Comparison of ENCODE assay signal across 8 cellular contexts in the genomic region with DNA sequence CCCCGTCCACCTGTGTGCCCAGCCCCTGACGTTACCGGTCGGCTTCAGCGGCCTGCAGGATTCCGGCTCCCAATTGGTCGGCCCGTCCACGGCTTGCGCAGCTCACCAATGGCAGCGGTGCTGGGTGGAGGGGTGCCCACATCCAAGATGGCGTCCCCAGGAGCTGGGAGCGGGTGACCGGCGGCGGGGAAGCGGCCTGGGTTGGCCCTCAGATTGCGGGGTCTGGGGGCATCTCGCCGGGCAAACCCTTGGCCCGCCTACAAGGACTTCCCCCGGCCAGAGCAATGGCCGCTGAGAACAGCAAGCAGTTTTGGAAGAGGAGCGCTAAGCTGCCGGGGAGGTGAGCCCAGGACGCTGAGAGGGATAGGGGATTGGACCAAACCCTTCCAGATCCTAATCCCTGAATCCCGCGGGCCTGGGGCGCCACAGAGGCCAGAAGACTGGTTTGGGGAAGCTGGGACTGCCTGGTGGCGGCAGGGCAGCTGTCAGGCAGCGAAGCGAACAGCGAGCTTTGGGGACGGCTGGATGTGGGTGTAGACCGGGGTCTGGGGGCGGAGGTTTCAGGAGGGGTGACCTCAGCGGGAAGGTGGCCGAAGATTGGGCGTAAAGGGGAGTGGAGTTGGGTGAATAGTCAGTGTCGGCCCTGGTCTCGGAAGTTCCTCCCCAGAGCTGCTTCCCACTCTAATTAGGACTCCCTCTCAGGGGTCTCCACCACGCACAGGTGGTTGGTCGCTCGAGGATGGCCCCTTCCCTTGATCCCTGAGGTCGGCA. TPM values are rescaled to one million over a fixed set of nuclear protein-coding genes. Genes with fewer than 3 reads are reported as not detected.
DNase-seq lines count a peak whose midpoint lies in the region; ATAC-seq, FAIRE-seq and TF ChIP-seq lines count a peak whose summit lies in the region.

A gene with protein sequence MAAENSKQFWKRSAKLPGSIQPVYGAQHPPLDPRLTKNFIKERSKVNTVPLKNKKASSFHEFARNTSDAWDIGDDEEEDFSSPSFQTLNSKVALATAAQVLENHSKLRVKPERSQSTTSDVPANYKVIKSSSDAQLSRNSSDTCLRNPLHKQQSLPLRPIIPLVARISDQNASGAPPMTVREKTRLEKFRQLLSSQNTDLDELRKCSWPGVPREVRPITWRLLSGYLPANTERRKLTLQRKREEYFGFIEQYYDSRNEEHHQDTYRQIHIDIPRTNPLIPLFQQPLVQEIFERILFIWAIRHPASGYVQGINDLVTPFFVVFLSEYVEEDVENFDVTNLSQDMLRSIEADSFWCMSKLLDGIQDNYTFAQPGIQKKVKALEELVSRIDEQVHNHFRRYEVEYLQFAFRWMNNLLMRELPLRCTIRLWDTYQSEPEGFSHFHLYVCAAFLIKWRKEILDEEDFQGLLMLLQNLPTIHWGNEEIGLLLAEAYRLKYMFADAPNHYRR (plus strand): TSS at position 139 of the 771 bp plus-strand sequence. CDS start 146 bp downstream, at position 285.
A gene (minus strand): TSS at position 511 of the 771 bp plus-strand sequence. CDS start 39,114 bp downstream, outside the sequence.

- H4K20me1 ChIP-seq in OCI-LY3 (ENCODE audit: insufficient read depth, low read length) (peaks cover 9% of the 10 kb centered on the region), endothelial cell of umbilical vein (replicated peaks; ENCODE audit: control insufficient read depth, extremely low read depth, insufficient read depth, low read length) (no peaks in the 10 kb centered on the region)

- H2AFZ ChIP-seq in OCI-LY3 (ENCODE audit: low read depth, low read length): peak within 1 kb of the TSS; percentile 89
- peak within 1 kb of the TSS; percentile 86 for H2AFZ ChIP-seq in endothelial cell of umbilical vein (ENCODE audit: low read depth, low read length)

- dilution Hi-C loops in endothelial cell of umbilical vein (cut with MboI; ENCODE audit: extremely low pct_ligation_motif_present, low sequenced_read_pairs): no loop called here

- POLR2A ChIA-PET in endothelial cell of umbilical vein (lab: Charles Lee): interaction anchor here (0.5 to 2.0 kb wide), 7 partner anchors 13 to 121 kb away, joined by 3 to 6 read pairs (median 3); a partner anchor contains a TSS

- TSS peak; percentile 53 for BruUV-seq in endothelial cell of umbilical vein (replicated peaks; lab: Mats Ljungman, UMichigan)

- peak; percentile 97 for FAIRE-seq in endothelial cell of umbilical vein (lab: Jason Lieb, UNC)

- peak within 1 kb of the TSS; percentile 93 for H3K4me2 ChIP-seq in OCI-LY3 (ENCODE audit: low read length)
- H3K4me2 ChIP-seq in endothelial cell of umbilical vein (ENCODE audit: insufficient read depth, low read length): peak within 1 kb of the TSS; percentile 92

- H3K27ac ChIP-seq in OCI-LY3 (ENCODE audit: low read length) (peak within 1 kb of the TSS; percentile 36), endothelial cell of umbilical vein (ENCODE audit: insufficient read depth, low read depth, low read length) (peak within 1 kb of the TSS; percentile 97)

- H3K9me1 ChIP-seq in endothelial cell of umbilical vein (replicated peaks; ENCODE audit: control insufficient read depth, extremely low read depth, insufficient read depth, low read length): no peaks in the 10 kb centered on the region

- H3K27me3 ChIP-seq in OCI-LY3 (ENCODE audit: low read depth, low read length) (no peaks in the 10 kb centered on the region), endothelial cell of umbilical vein (ENCODE audit: control insufficient read depth in 2 of 2, insufficient read depth in 2 of 2, low read length in 2 of 2) (no peaks in the 10 kb centered on the region)

- TF ChIP-seq POLR2A in endothelial cell of umbilical vein (IDR thresholded peaks at IDR 0.05; ENCODE audit: low read depth, low read length): peak; percentile 64

- H3K9me3 ChIP-seq in OCI-LY3 (ENCODE audit: insufficient read depth, low read length) (no peaks in the 10 kb centered on the region), endothelial cell of umbilical vein (replicated peaks; ENCODE audit: control insufficient read depth, insufficient read depth, low read length) (no peaks in the 10 kb centered on the region)

- H3K36me3 ChIP-seq in OCI-LY3 (replicated peaks; ENCODE audit: low read depth, low read length): peaks cover 4% of the 10 kb centered on the region
- H3K36me3 ChIP-seq in endothelial cell of umbilical vein (ENCODE audit: control insufficient read depth in 2 of 2, extremely low read depth in 1 of 2, insufficient read depth in 2 of 2, low read length in 2 of 2): no peaks in the 10 kb centered on the region

- H3K79me2 ChIP-seq in OCI-LY3 (ENCODE audit: low read length): peaks cover 44% of the 10 kb centered on the region
- H3K79me2 ChIP-seq in endothelial cell of umbilical vein (ENCODE audit: control insufficient read depth, insufficient read depth, low read length): peaks cover 34% of the 10 kb centered on the region

- DNase-seq in DMS 273 (lab: John Stamatoyannopoulos, UW; ENCODE audit: unreplicated experiment) (peak; percentile 97), HuH-7.5 (ENCODE audit: low spot score) (peak; percentile 83), activated T-cell treated with anti-CD3 and anti-CD28 coated beads for 24 hours (ENCODE audit: low read depth) (peak; percentile 93), endothelial cell of umbilical vein (ENCODE audit: low read depth, low spot score) (peak; percentile 96), middle frontal gyrus (ENCODE audit: extremely low spot score, low spot score) (peak; percentile 96)
- peak; percentile 89 to 92 for DNase-seq in stimulated activated CD8-positive, alpha-beta memory T cell treated with anti-CD3 and anti-CD28 coated beads, Interleukin-2, amount 100 ng/mL, for 1 hour (ENCODE audit: low read depth in 2 of 2)

- ATAC-seq in GM21528 (IDR thresholded peaks at IDR 0.05; ENCODE audit: low FRiP score, unreplicated experiment): peak; percentile 95

- H3K4me1 ChIP-seq in OCI-LY3 (ENCODE audit: low read length) (peaks cover 28% of the 10 kb centered on the region), endothelial cell of umbilical vein (ENCODE audit: control insufficient read depth, extremely low read depth, insufficient read depth, low read length) (peaks cover 22% of the 10 kb centered on the region)

- CTCF ChIA-PET in endothelial cell of umbilical vein (lab: Charles Lee): interaction anchor here (0.6 to 2.4 kb wide), 9 partner anchors 12 to 239 kb away, joined by 3 to 9 read pairs (median 3); no protein-coding TSS in a partner anchor

- intact Hi-C loops in endothelial cell of umbilical vein (cut with micrococcal nuclease): loop anchor here (1.0 to 2.0 kb wide), 2 partner anchors 18 to 35 kb away; no protein-coding TSS in a partner anchor

- H3K4me3 ChIP-seq in OCI-LY3 (ENCODE audit: low read length) (peak within 1 kb of the TSS; percentile 89), endothelial cell of umbilical vein (replicated peaks in 1 of 3; ENCODE audit: insufficient read depth in 1 of 3, low read depth in 1 of 3, low read length in 3 of 3) (peak within 1 kb of the TSS; percentile 70 to 98 (median 80))

- H3K9ac ChIP-seq in OCI-LY3 (ENCODE audit: low read length): peak within 1 kb of the TSS; percentile 91
- peak within 1 kb of the TSS; percentile 99 for H3K9ac ChIP-seq in endothelial cell of umbilical vein (replicated peaks; ENCODE audit: extremely low read depth, insufficient read depth, low read length)

- TF ChIP-seq CTCF in OCI-LY3 (IDR thresholded peaks at IDR 0.05; ENCODE audit: low read depth, low read length): no peak
- TF ChIP-seq CTCF in endothelial cell of umbilical vein (IDR thresholded peaks at IDR 0.05; ENCODE audit: extremely low read depth in 1 of 2, insufficient read depth in 1 of 2, low read depth in 1 of 2, low read length in 2 of 2): no peak

TF ChIP-seq in endothelial cell of umbilical vein, 7 proteins besides CTCF, POLR2A, EP300 and RAD21:
- TF ChIP-seq POLR2AphosphoS5 (IDR thresholded peaks at IDR 0.05; ENCODE audit: insufficient read depth, low read depth, low read length) (peak; percentile 45), EZH2 (IDR thresholded peaks at IDR 0.05; ENCODE audit: borderline replicate concordance, low read depth, low read length, severe bottlenecking) (no peak), FOS (IDR thresholded peaks at IDR 0.05; ENCODE audit: borderline replicate concordance, insufficient read depth, low read length) (no peak), JUN (IDR thresholded peaks at IDR 0.05; ENCODE audit: borderline replicate concordance, insufficient read depth, insufficient read length, low read depth) (no peak), GATA2 (IDR thresholded peaks at IDR 0.05; ENCODE audit: insufficient read depth, insufficient read length, low read depth, low read length) (no peak)
- TF ChIP-seq, protein P1, sequence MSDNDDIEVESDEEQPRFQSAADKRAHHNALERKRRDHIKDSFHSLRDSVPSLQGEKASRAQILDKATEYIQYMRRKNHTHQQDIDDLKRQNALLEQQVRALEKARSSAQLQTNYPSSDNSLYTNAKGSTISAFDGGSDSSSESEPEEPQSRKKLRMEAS (IDR thresholded peaks at IDR 0.05; ENCODE audit: insufficient read depth, insufficient read length): no peak

RNA-seq across cellular contexts. Expression of the first gene that starts in this region (rescaled TPM):
- 12.7 and 13.6 TPM in 2 replicates for total RNA-seq in endothelial cell of umbilical vein
- polyA plus RNA-seq in endothelial cell of umbilical vein: 11.1 and 13.1 TPM in 2 replicates
- polyA plus RNA-seq in endothelial cell of umbilical vein (2011; cell fraction: cytosol; rRNA removed): 10.5 and 10.7 TPM in 2 replicates
- 18.3 and 20.1 TPM in 2 replicates for polyA plus RNA-seq in endothelial cell of umbilical vein (2011; cell fraction: nucleus; rRNA removed)
- 12.7 and 13.0 TPM in 2 replicates for polyA plus RNA-seq in endothelial cell of umbilical vein (2012)
- 11.9 and 13.1 TPM in 2 replicates for polyA minus RNA-seq in endothelial cell of umbilical vein
- 3.8 TPM for polyA minus RNA-seq in endothelial cell of umbilical vein (2011; cell fraction: cytosol; rRNA and poly(A)+ RNA removed)
- 12.9 and 14.9 TPM in 2 replicates for polyA minus RNA-seq in endothelial cell of umbilical vein (2011; cell fraction: nucleus; rRNA and poly(A)+ RNA removed)

RNA-seq across cellular contexts. Expression of the second gene that starts in this region (rescaled TPM):
- 6.5 and 6.8 TPM in 2 replicates for total RNA-seq in endothelial cell of umbilical vein
- 15.8 and 27.5 TPM in 2 replicates for polyA plus RNA-seq in endothelial cell of umbilical vein
- 9.8 and 12.2 TPM in 2 replicates for polyA plus RNA-seq in endothelial cell of umbilical vein (2011; cell fraction: cytosol; rRNA removed)
- polyA plus RNA-seq in endothelial cell of umbilical vein (2011; cell fraction: nucleus; rRNA removed): 20.8 and 21.2 TPM in 2 replicates
- polyA plus RNA-seq in endothelial cell of umbilical vein (2012): 15.0 and 16.8 TPM in 2 replicates
- 23.3 and 25.7 TPM in 2 replicates for polyA minus RNA-seq in endothelial cell of umbilical vein
- not detected for polyA minus RNA-seq in endothelial cell of umbilical vein (2011; cell fraction: cytosol; rRNA and poly(A)+ RNA removed)
- 25.1 and 32.5 TPM in 2 replicates for polyA minus RNA-seq in endothelial cell of umbilical vein (2011; cell fraction: nucleus; rRNA and poly(A)+ RNA removed)

Comparison
In these comparisons a context has a peak if more than half of its experiments do, and no peak if none do; other contexts are left out.
1. Peak in every context shown above with its lines: DNase-seq, ATAC-seq, H3K4me3 ChIP-seq and H3K27ac ChIP-seq.